ENCODE assay signal across 8 cellular contexts in genomic region chr1:241985787-241986186, GRCh38. TPM values are rescaled to one million over a fixed set of nuclear protein-coding genes. Genes with fewer than 3 reads are reported as not detected.
DNase-seq lines count a peak whose midpoint lies in the region; ATAC-seq and TF ChIP-seq lines count a peak whose summit lies in the region.

No MANE protein-coding gene starts in this region.

- TF ChIP-seq CTCF in cardiac fibroblast (IDR thresholded peaks at IDR 0.05; ENCODE audit: low read depth, low read length), result peak; percentile 64
- TF ChIP-seq CTCF in neural progenitor cell (IDR thresholded peaks at IDR 0.05), result peak; percentile 63

- no peak overlapping the region for H3K4me3 Mint-ChIP-seq in neural progenitor cell

- DNase-seq in NCI-H524 (lab: John Stamatoyannopoulos, UW), result peak; percentile 3 to 53
- no peak for DNase-seq in NCI-H524 treated with DMSO at 0.1 percent for 48 hours (lab: John Stamatoyannopoulos, UW)
- peak; percentile 30 for DNase-seq in NCI-H1694 (lab: John Stamatoyannopoulos, UW)
- DNase-seq in cardiac fibroblast (ENCODE audit: low read depth in 2 of 2), result peak; percentile 46 to 58
- peak; percentile 65 for DNase-seq in neural progenitor cell (ENCODE audit: low spot score)

- peak; percentile 70 for ATAC-seq in GM21360 (IDR thresholded peaks at IDR 0.05; ENCODE audit: unreplicated experiment)
- ATAC-seq in HG02938 (IDR thresholded peaks at IDR 0.05; ENCODE audit: unreplicated experiment), result no peak
- no peak for ATAC-seq in GM18870 (IDR thresholded peaks at IDR 0.05; ENCODE audit: unreplicated experiment)

- H3K27ac Mint-ChIP-seq in neural progenitor cell, result peak overlapping the region; percentile 52

- H3K36me3 Mint-ChIP-seq in neural progenitor cell, result no peaks in the 10 kb centered on the region

- H3K9me3 ChIP-seq in neural progenitor cell (ENCODE audit: low read depth), result no peaks in the 10 kb centered on the region

- peaks cover 2% of the 10 kb centered on the region for H3K9me3 Mint-ChIP-seq in neural progenitor cell

- no peak overlapping the region for H3K27ac ChIP-seq in neural progenitor cell

- H3K36me3 ChIP-seq in neural progenitor cell, result no peaks in the 10 kb centered on the region

- peaks cover 35% of the 10 kb centered on the region for H3K4me1 Mint-ChIP-seq in neural progenitor cell

- H3K27me3 Mint-ChIP-seq in neural progenitor cell (ENCODE audit: insufficient read depth, low read depth), result peaks cover 11% of the 10 kb centered on the region

- H2AFZ ChIP-seq in neural progenitor cell (replicated peaks), result no peak overlapping the region

- no peaks in the 10 kb centered on the region for H3K27me3 ChIP-seq in neural progenitor cell

- no peaks in the 10 kb centered on the region for H3K4me1 ChIP-seq in neural progenitor cell

- no peak overlapping the region for H3K9ac ChIP-seq in neural progenitor cell

- H4K20me1 ChIP-seq in neural progenitor cell (ENCODE audit: low read depth), result no peaks in the 10 kb centered on the region

- no peaks in the 10 kb centered on the region for H3K79me2 ChIP-seq in neural progenitor cell (ENCODE audit: low read depth)

- no peak overlapping the region for H3K4me2 ChIP-seq in neural progenitor cell

- H3K4me3 ChIP-seq in cardiac fibroblast (replicated peaks in 1 of 2; ENCODE audit: low read depth in 2 of 2, low read length in 2 of 2) (no peak overlapping the region), neural progenitor cell (no peak overlapping the region)

- H3F3A ChIP-seq in neural progenitor cell (ENCODE audit: low read depth), result no peaks in the 10 kb centered on the region

RNA-seq across cellular contexts. Expression of gene MAP1LC3C, which starts 13.1 kb away (rescaled TPM):
- total RNA-seq in neural progenitor cell (ENCODE audit: low replicate concordance), result 0.19 TPM in 1 of 2 replicates, not detected in the other

RNA-seq across cellular contexts. Expression of gene BECN2, which starts 28.2 kb away (rescaled TPM):
- not detected in 2 replicates for total RNA-seq in neural progenitor cell (ENCODE audit: low replicate concordance)
